28 cellular contexts compared by ENCODE assay signal in the genomic region with DNA sequence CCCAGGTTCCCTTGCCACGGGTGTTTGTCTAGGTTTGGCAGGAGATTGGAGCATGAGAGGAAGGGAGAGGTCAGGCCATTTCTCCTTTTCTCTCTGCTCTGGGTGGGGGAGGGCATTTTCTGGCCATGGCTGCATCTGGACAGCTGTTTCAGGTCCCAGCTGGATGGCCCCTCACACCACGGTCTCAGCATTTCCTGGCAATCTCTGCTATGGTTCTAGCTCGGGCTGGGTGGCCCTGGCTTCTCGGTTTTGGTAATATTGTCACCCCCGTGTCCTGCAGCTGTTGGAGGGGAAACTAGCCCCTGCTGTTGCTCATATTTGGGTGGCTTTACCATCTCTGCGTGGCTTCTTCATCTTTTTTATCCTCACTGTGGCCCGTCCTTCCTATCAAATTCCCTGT. TPM values are rescaled to one million over a fixed set of nuclear protein-coding genes. Genes with fewer than 3 reads are reported as not detected.
DNase-seq lines count a peak whose midpoint lies in the region; ATAC-seq, FAIRE-seq and TF ChIP-seq lines count a peak whose summit lies in the region.
"Had no signal": no experiment of that assay in that cellular context is flagged by ENCODE, and none has a peak within 500 bp of the region (broad histone marks: within the 10 kb centered on the region; RNA-seq: fewer than 3 reads in every experiment).

No MANE protein-coding gene starts in this region.

- no peak overlapping the region for H3K4me3 ChIP-seq in A549
- no peak overlapping the region for H3K4me3 ChIP-seq in HCT116 (replicated peaks in 1 of 2; ENCODE audit: low read depth in 1 of 2, low read length in 2 of 2)
- no peak overlapping the region for H3K4me3 ChIP-seq in coronary artery
- no peak overlapping the region for H3K4me3 ChIP-seq in esophagus squamous epithelium
- H3K4me3 ChIP-seq: BLaER1 treated with 17β-estradiol and CSF1 and Interleukin-3, amounts not matched to agents 10 nM and 100 nM; GM12878 had no signal

- H3K4me1 ChIP-seq in A549 = no peaks in the 10 kb centered on the region
- no peaks in the 10 kb centered on the region for H3K4me1 ChIP-seq in HCT116 (ENCODE audit: control insufficient read depth in 1 of 2, insufficient read depth in 2 of 2, low read length in 2 of 2)
- no peaks in the 10 kb centered on the region for H3K4me1 ChIP-seq in esophagus squamous epithelium

- H3K9ac ChIP-seq in HCT116 (ENCODE audit: low read length) = no peak overlapping the region
- H3K9ac ChIP-seq: BLaER1 treated with 17β-estradiol and CSF1 and Interleukin-3, amounts not matched to agents 10 nM and 100 nM had no signal

- H4K20me1 ChIP-seq in HCT116 (ENCODE audit: insufficient read depth) = no peaks in the 10 kb centered on the region

- H3K4me1 Mint-ChIP-seq in osteocyte (ENCODE audit: unreplicated experiment) = no peaks in the 10 kb centered on the region
- H3K4me1 Mint-ChIP-seq: B cell; CD4-positive, alpha-beta memory T cell; CD8-positive, alpha-beta memory T cell had no signal

- POLR2A ChIA-PET in A549 (lab: Yijun Ruan, JAX) = no interaction called here
- POLR2A ChIA-PET in HCT116 (lab: Charles Lee) = no interaction called here

- no peak for TF ChIP-seq EP300 in A549 (IDR thresholded peaks at IDR 0.05)

- H3K27ac ChIP-seq in A549 (no peak overlapping the region), HCT116 (ENCODE audit: low read depth, low read length) (no peak overlapping the region), coronary artery (no peak overlapping the region), esophagus squamous epithelium (no peak overlapping the region)
- H3K27ac ChIP-seq: BLaER1 treated with 17β-estradiol and CSF1 and Interleukin-3, amounts not matched to agents 10 nM and 100 nM had no signal

- no peaks in the 10 kb centered on the region for H3K79me2 ChIP-seq in HCT116 (ENCODE audit: insufficient read depth, low read length)

- no peak for TF ChIP-seq CTCF in A549 (IDR thresholded peaks at IDR 0.05)
- no peak for TF ChIP-seq CTCF in HCT116 (IDR thresholded peaks at IDR 0.05 in 2 of 3, conservative IDR thresholded peaks at IDR 0.05 in 1 of 3; ENCODE audit: borderline replicate concordance in 1 of 3, insufficient read depth in 1 of 3, low read depth in 2 of 3, low read length in 2 of 3)
- no peak for TF ChIP-seq CTCF in coronary artery (IDR thresholded peaks at IDR 0.05)
- TF ChIP-seq CTCF in osteocyte (IDR thresholded peaks at IDR 0.05) = no peak
- TF ChIP-seq CTCF in GM20000 (IDR thresholded peaks at IDR 0.05; ENCODE audit: extremely low read depth, missing control alignments) = no peak
- TF ChIP-seq CTCF in esophagus squamous epithelium (IDR thresholded peaks at IDR 0.05) = no peak

- intact Hi-C loops in HCT116 (cut with micrococcal nuclease) = loop anchor here (10.0 kb wide), 1 partner anchor 469 kb away; no protein-coding TSS in a partner anchor
- intact Hi-C loops in esophagus squamous epithelium (cut with DNase I) = loop anchor here (10.0 kb wide), 1 partner anchor 109 kb away; no protein-coding TSS in a partner anchor

- no peaks in the 10 kb centered on the region for H3K9me3 ChIP-seq in A549
- H3K9me3 ChIP-seq in HCT116 (ENCODE audit: control insufficient read depth in 1 of 2, insufficient read depth in 1 of 2, low read depth in 1 of 2, low read length in 2 of 2) = no peaks in the 10 kb centered on the region
- no peaks in the 10 kb centered on the region for H3K9me3 ChIP-seq in esophagus squamous epithelium
- H3K9me3 ChIP-seq: BLaER1 treated with 17β-estradiol and CSF1 and Interleukin-3, amounts not matched to agents 10 nM and 100 nM had no signal

- H2AFZ ChIP-seq in HCT116 (ENCODE audit: low read depth, low read length, poor library complexity, severe bottlenecking) = no peak overlapping the region

- TF ChIP-seq POLR2A in A549 (IDR thresholded peaks at IDR 0.05; ENCODE audit: low read length) (no peak), HCT116 (IDR thresholded peaks at IDR 0.05; ENCODE audit: borderline replicate concordance, extremely low read depth, insufficient read depth, insufficient read length) (no peak), esophagus squamous epithelium (IDR thresholded peaks at IDR 0.05) (no peak)

- H3K36me3 Mint-ChIP-seq in osteocyte (ENCODE audit: unreplicated experiment) = no peaks in the 10 kb centered on the region
- H3K36me3 Mint-ChIP-seq: CD14-positive monocyte; CD4-positive, alpha-beta memory T cell; CD4-positive, CD25-positive, alpha-beta regulatory T cell; CD8-positive, alpha-beta memory T cell had no signal

- no peak overlapping the region for H3K4me3 Mint-ChIP-seq in osteocyte (ENCODE audit: unreplicated experiment)
- H3K4me3 Mint-ChIP-seq: B cell; CD4-positive, alpha-beta memory T cell; CD4-positive, CD25-positive, alpha-beta regulatory T cell; CD8-positive, alpha-beta memory T cell had no signal

- H3K4me2 ChIP-seq in A549 (0 out of 3 replicates have a peak overlapping the region, but pooled peaks have one; percentile 11), HCT116 (ENCODE audit: low read length) (no peak overlapping the region)

- BruUV-seq in HCT116 (replicated peaks; lab: Mats Ljungman, UMichigan) = no TSS peak

- 2% methylated on average over 7 of the region's 7 CpGs for WGBS in A549 (ENCODE audit: missing lambda C conversion rate)
- WGBS in esophagus squamous epithelium, 2 donors = 17 to 54% methylated on average over 4 to 7 of the region's 7 CpGs

- H3K9me3 Mint-ChIP-seq in osteocyte (ENCODE audit: unreplicated experiment) = no peaks in the 10 kb centered on the region
- H3K9me3 Mint-ChIP-seq: CD4-positive, alpha-beta memory T cell; CD4-positive, CD25-positive, alpha-beta regulatory T cell; CD8-positive, alpha-beta memory T cell had no signal

- RAD21 ChIA-PET in HCT116 (lab: Charles Lee; ENCODE audit: low non-redundant PET in 1 of 2, low total read pairs in 2 of 2, uncharacterized antibody in 2 of 2, unreplicated experiment in 2 of 2) = interaction anchor here in 1 of 2 experiments (0.6 kb wide), 1 partner anchor 684 kb away, joined by 5 read pairs; no protein-coding TSS in a partner anchor

- peaks cover 71% of the 10 kb centered on the region for H3K27me3 ChIP-seq in HCT116 (ENCODE audit: insufficient read depth, low read length)
- peaks cover 0 to 98% (median 0%) of the 10 kb centered on the region in 4 donors for H3K27me3 ChIP-seq in esophagus squamous epithelium
- H3K27me3 ChIP-seq: BLaER1 treated with 17β-estradiol and CSF1 and Interleukin-3, amounts not matched to agents 10 nM and 100 nM had no signal

- H3K27ac Mint-ChIP-seq in osteocyte (ENCODE audit: unreplicated experiment) = no peak overlapping the region
- H3K27ac Mint-ChIP-seq: B cell; CD14-positive monocyte; CD4-positive, alpha-beta memory T cell had no signal

- CTCF ChIA-PET in A549 (lab: Yijun Ruan, JAX) = interaction anchor here (1.1 to 12.7 kb wide), 6 partner anchors 9 to 839 kb away, joined by 3 to 394 read pairs (median 5); a partner anchor contains a TSS
- CTCF ChIA-PET in HCT116 (lab: Charles Lee) = no interaction called here

- FAIRE-seq in A549 (lab: Jason Lieb, UNC) = no peak
- FAIRE-seq: A204.1, GM12878, GM12892, GM18507 had no signal

- H3K9me2 ChIP-seq in HCT116 (ENCODE audit: insufficient read depth) = no peaks in the 10 kb centered on the region

- no peak for TF ChIP-seq RAD21 in A549 (conservative IDR thresholded peaks at IDR 0.05 in 1 of 2, IDR thresholded peaks at IDR 0.05 in 1 of 2)
- no peak for TF ChIP-seq RAD21 in HCT116 (IDR thresholded peaks at IDR 0.05; ENCODE audit: low read depth)

- H3K36me3 ChIP-seq in HCT116 (ENCODE audit: control insufficient read depth in 1 of 2, insufficient read depth in 2 of 2, low read length in 2 of 2) = no peaks in the 10 kb centered on the region
- H3K36me3 ChIP-seq in esophagus squamous epithelium = no peaks in the 10 kb centered on the region
- H3K36me3 ChIP-seq: BLaER1 treated with 17β-estradiol and CSF1 and Interleukin-3, amounts not matched to agents 10 nM and 100 nM had no signal

- peaks cover 50% of the 10 kb centered on the region for H3K27me3 Mint-ChIP-seq in osteocyte (ENCODE audit: unreplicated experiment)

- DNase-seq in A549 (ENCODE audit: low read depth in 1 of 2, low spot score in 1 of 2) (no peak), HCT116 (ENCODE audit: low read depth, low spot score) (no peak), coronary artery (ENCODE audit: low spot score) (peak; percentile 61), osteocyte (ENCODE audit: extremely low spot score, unreplicated experiment) (peak; percentile 70), GM20000 (ENCODE audit: low spot score) (no peak), esophagus squamous epithelium (lab: John Stamatoyannopoulos, UW) (no peak), C1 segment of cervical spinal cord (lab: John Stamatoyannopoulos, UW) (no peak)
- no peak for DNase-seq in activated T-cell treated with anti-CD3 and anti-CD28 coated beads, Interleukin-2, amount 50 U/mL, for 1 hour
- DNase-seq: 8988T; AML-193; CD4-positive, alpha-beta memory T cell; CD4-positive, CD25-positive, alpha-beta regulatory T cell; CD8-positive, alpha-beta memory T cell; COR-L47; DMS 273 treated with DMSO at 0.1 percent for 48 hours; DMS153; DMS53; DMS79; DND-41; EL; GDM1 had no signal

- no peak for ATAC-seq in A549
- ATAC-seq in HCT116 = no peak
- ATAC-seq: GM12878 had no signal

TF ChIP-seq in HCT116, 20 proteins besides CTCF, POLR2A, EP300 and RAD21:
- TF ChIP-seq, protein P1, sequence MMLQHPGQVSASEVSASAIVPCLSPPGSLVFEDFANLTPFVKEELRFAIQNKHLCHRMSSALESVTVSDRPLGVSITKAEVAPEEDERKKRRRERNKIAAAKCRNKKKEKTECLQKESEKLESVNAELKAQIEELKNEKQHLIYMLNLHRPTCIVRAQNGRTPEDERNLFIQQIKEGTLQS (IDR thresholded peaks at IDR 0.05) = no peak
- 0 out of 2 replicates have a peak, but pooled peaks have one; percentile 21 for TF ChIP-seq EZH2phosphoT487 (IDR thresholded peaks at IDR 0.05; ENCODE audit: borderline replicate concordance)

RNA-seq across cellular contexts. Expression of a gene that starts 11.5 kb away (rescaled TPM):
- 1.1 and 1.2 TPM in 2 replicates for polyA plus RNA-seq in A549 (2011; rRNA removed)
- polyA plus RNA-seq in A549 (2012; cell fraction: cytosol; rRNA removed) = 1.8 and 2.7 TPM in 2 replicates
- polyA plus RNA-seq in A549 (2012; cell fraction: nucleus; rRNA removed) = 3.6 and 5.2 TPM in 2 replicates
- polyA plus RNA-seq in A549 (2017; fragmentation: RNase III; extraction: RNeasy Plus Mini Kit Qiagen cat#74134 plus additional on column Dnase treatment) = 2.2 to 4.4 TPM (median 4.3 TPM) in 3 replicates
- 0.29 and 1.1 TPM in 2 replicates for polyA minus RNA-seq in A549 (2011; rRNA and poly(A)+ RNA removed)
- 7.2 TPM for total RNA-seq in HCT116 (2021; ENCODE audit: unreplicated experiment)
- polyA plus RNA-seq in HCT116 (2012) = 5.1 and 5.7 TPM in 2 replicates
- total RNA-seq in osteocyte = 27.1 and 27.6 TPM in 2 replicates
- 10 to 100 TPM; 10.4 to 33.4 (median 14.3) TPM for total RNA-seq in esophagus squamous epithelium

Comparison
In these comparisons a context has a peak if more than half of its experiments do, and no peak if none do; other contexts are left out.
1. DNase-seq: peak in coronary artery (single experiment) and osteocyte (single experiment); none in A549 (0 of 2), HCT116 (single experiment), GM20000 (single experiment), esophagus squamous epithelium (single experiment), activated T-cell treated with anti-CD3 and anti-CD28 coated beads, Interleukin-2, amount 50 U/mL, for 1 hour (single experiment) and C1 segment of cervical spinal cord (0 of 14).